In genomic region chr20:3101251-3101650, GRCh38 we compare ENCODE assay signal across 1 cellular context.
TF ChIP-seq lines count a peak whose summit lies in the region.

No MANE protein-coding gene starts in this region.

TF ChIP-seq in IMR-90, 13 proteins besides CTCF, POLR2A, EP300 and RAD21:
- no peak for TF ChIP-seq MAZ (IDR thresholded peaks at IDR 0.05; ENCODE audit: borderline replicate concordance, low read depth, low read length)
- no peak for TF ChIP-seq RFX5 (IDR thresholded peaks at IDR 0.05; ENCODE audit: low read depth, low read length)
- TF ChIP-seq CEBPB (IDR thresholded peaks at IDR 0.05; ENCODE audit: low read depth, low read length) = no peak
- TF ChIP-seq, protein P1, sequence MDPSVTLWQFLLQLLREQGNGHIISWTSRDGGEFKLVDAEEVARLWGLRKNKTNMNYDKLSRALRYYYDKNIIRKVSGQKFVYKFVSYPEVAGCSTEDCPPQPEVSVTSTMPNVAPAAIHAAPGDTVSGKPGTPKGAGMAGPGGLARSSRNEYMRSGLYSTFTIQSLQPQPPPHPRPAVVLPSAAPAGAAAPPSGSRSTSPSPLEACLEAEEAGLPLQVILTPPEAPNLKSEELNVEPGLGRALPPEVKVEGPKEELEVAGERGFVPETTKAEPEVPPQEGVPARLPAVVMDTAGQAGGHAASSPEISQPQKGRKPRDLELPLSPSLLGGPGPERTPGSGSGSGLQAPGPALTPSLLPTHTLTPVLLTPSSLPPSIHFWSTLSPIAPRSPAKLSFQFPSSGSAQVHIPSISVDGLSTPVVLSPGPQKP (IDR thresholded peaks at IDR 0.05; ENCODE audit: borderline replicate concordance, low read depth, low read length) = no peak
- TF ChIP-seq CHD1 (IDR thresholded peaks at IDR 0.05; ENCODE audit: low read depth, low read length) = no peak
- TF ChIP-seq, protein P2, sequence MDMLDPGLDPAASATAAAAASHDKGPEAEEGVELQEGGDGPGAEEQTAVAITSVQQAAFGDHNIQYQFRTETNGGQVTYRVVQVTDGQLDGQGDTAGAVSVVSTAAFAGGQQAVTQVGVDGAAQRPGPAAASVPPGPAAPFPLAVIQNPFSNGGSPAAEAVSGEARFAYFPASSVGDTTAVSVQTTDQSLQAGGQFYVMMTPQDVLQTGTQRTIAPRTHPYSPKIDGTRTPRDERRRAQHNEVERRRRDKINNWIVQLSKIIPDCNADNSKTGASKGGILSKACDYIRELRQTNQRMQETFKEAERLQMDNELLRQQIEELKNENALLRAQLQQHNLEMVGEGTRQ (IDR thresholded peaks at IDR 0.05; ENCODE audit: low read depth, low read length) = no peak
- no peak for TF ChIP-seq RCOR1 (IDR thresholded peaks at IDR 0.05; ENCODE audit: insufficient replicate concordance, low read length)
TF ChIP-seq in IMR-90: peak in this region for 0.
